11 cellular contexts compared by ENCODE assay signal in genomic region chr9:114329624-114330022, GRCh38. TPM values are rescaled to one million over a fixed set of nuclear protein-coding genes. Genes with fewer than 3 reads are reported as not detected.
"Had no signal": no experiment of that assay in that cellular context is flagged by ENCODE, and none has a peak within 500 bp of the region (broad histone marks: within the 10 kb centered on the region; RNA-seq: fewer than 3 reads in every experiment).

Gene ORM2, plus strand, starts transcription at chr9:114329869. Its CDS starts 36 bp downstream, at chr9:114329905.

RNA-seq across cellular contexts. Expression of gene ORM2, which starts in this region (rescaled TPM):
- total RNA-seq: activated CD4-positive, alpha-beta memory T cell treated with anti-CD3 and anti-CD28 coated beads, Interleukin-2, amount 10 ng/mL, durations not matched to agents 7 days and 5 days; activated CD4-positive, alpha-beta T cell treated with anti-CD3 and anti-CD28 coated beads, Interleukin-2, amount 10 ng/mL, durations not matched to agents 24 days and 14 days; esophagus squamous epithelium; glomerular endothelial cell; heart right ventricle; left ventricle myocardium superior; mononuclear cell; sigmoid colon; T-helper 17 cell; urinary bladder had no signal
- polyA plus RNA-seq: SK-N-SH had no signal
